In genomic region chr9:136920832-136921231, GRCh38 we compare ENCODE assay signal across 28 cellular contexts. TPM values are rescaled to one million over a fixed set of nuclear protein-coding genes. Genes with fewer than 3 reads are reported as not detected.
"Had no signal": no experiment of that assay in that cellular context is flagged by ENCODE, and none has a peak within 500 bp of the region (broad histone marks: within the 10 kb centered on the region; RNA-seq: fewer than 3 reads in every experiment).

No MANE protein-coding gene starts in this region.

- H3K27me3 ChIP-seq: adrenal gland, MG63 had no signal

- ATAC-seq: activated CD8-positive, alpha-beta T cell treated with anti-CD3 and anti-CD28 coated beads for 36 hours; T-cell had no signal

- DNase-seq: activated CD4-positive, alpha-beta T cell treated with anti-CD3 and anti-CD28 coated beads, Interleukin-2, amount 10 ng/mL, durations not matched to agents 7 days and 5 days; activated CD4-positive, CD25-positive, alpha-beta regulatory T cell; activated CD8-positive, alpha-beta memory T cell treated with anti-CD3 and anti-CD28 coated beads, Interleukin-2, amount 50 U/mL, for 4 hours; activated CD8-positive, alpha-beta T cell treated with anti-CD3 and anti-CD28 coated beads for 36 hours; activated effector memory CD4-positive, alpha-beta T cell treated with Interleukin-2 at 50 U/mL for 16 hours; activated naive CD4-positive, alpha-beta T cell treated with Interleukin-2 at 50 U/mL for 16 hours; activated naive CD8-positive, alpha-beta T cell treated with anti-CD3 and anti-CD28 coated beads, Interleukin-2, amount 10 ng/mL, durations not matched to agents 7 days and 5 days; adrenal gland; anterior cingulate cortex; central memory CD4-positive, alpha-beta T cell; MG63; MV-4-11; NCI-H1092 treated with DMSO at 0.1 percent for 48 hours; NCI-H1417 treated with DMSO at 0.1 percent for 48 hours; NCI-H1694; NCI-H2029 treated with DMSO at 0.1 percent for 48 hours; NCI-H345; NCI-H510A; NCI-H526 treated with DMSO at 0.1 percent for 48 hours; NCI-H82; T-cell; T-helper 2 cell; T1000 had no signal

- H3K27me3 Mint-ChIP-seq: activated CD4-positive, alpha-beta T cell treated with anti-CD3 and anti-CD28 coated beads, Interleukin-2, amount 10 ng/mL, durations not matched to agents 7 days and 5 days; activated CD8-positive, alpha-beta T cell treated with anti-CD3 and anti-CD28 coated beads for 36 hours; activated naive CD8-positive, alpha-beta T cell treated with anti-CD3 and anti-CD28 coated beads, Interleukin-2, amount 10 ng/mL, durations not matched to agents 7 days and 5 days; T-cell had no signal

- H3K27ac ChIP-seq: SK-N-MC, VCaP had no signal

- H3K9me3 Mint-ChIP-seq: activated CD4-positive, alpha-beta T cell treated with anti-CD3 and anti-CD28 coated beads, Interleukin-2, amount 10 ng/mL, durations not matched to agents 7 days and 5 days; activated CD8-positive, alpha-beta T cell treated with anti-CD3 and anti-CD28 coated beads for 36 hours; activated naive CD8-positive, alpha-beta T cell treated with anti-CD3 and anti-CD28 coated beads, Interleukin-2, amount 10 ng/mL, durations not matched to agents 7 days and 5 days; activated T-helper 1 cell treated with anti-CD3 and anti-CD28 coated beads, Interleukin-12 subunit alpha, Interleukin-12 subunit beta, Interleukin-2, Interleukin-4 antibody, amounts not matched to agents 30 ng/mL and 10 ng/mL and 1 ng/mL, durations not matched to agents 14 hours and 24 hours and 36 hours; T-cell had no signal

- FAIRE-seq: TTC549 had no signal

- H3K27ac Mint-ChIP-seq: activated CD4-positive, alpha-beta T cell treated with anti-CD3 and anti-CD28 coated beads, Interleukin-2, amount 10 ng/mL, durations not matched to agents 7 days and 5 days; activated CD8-positive, alpha-beta T cell treated with anti-CD3 and anti-CD28 coated beads for 36 hours; activated naive CD8-positive, alpha-beta T cell treated with anti-CD3 and anti-CD28 coated beads, Interleukin-2, amount 10 ng/mL, durations not matched to agents 7 days and 5 days; activated T-helper 1 cell treated with anti-CD3 and anti-CD28 coated beads, Interleukin-12 subunit alpha, Interleukin-12 subunit beta, Interleukin-2, Interleukin-4 antibody, amounts not matched to agents 30 ng/mL and 10 ng/mL and 1 ng/mL, durations not matched to agents 14 hours and 24 hours and 36 hours; T-cell had no signal

- H3K4me3 Mint-ChIP-seq: activated CD4-positive, alpha-beta T cell treated with anti-CD3 and anti-CD28 coated beads, Interleukin-2, amount 10 ng/mL, durations not matched to agents 7 days and 5 days; activated CD8-positive, alpha-beta T cell treated with anti-CD3 and anti-CD28 coated beads for 36 hours; activated naive CD8-positive, alpha-beta T cell treated with anti-CD3 and anti-CD28 coated beads, Interleukin-2, amount 10 ng/mL, durations not matched to agents 7 days and 5 days; activated T-helper 1 cell treated with anti-CD3 and anti-CD28 coated beads, Interleukin-12 subunit alpha, Interleukin-12 subunit beta, Interleukin-2, Interleukin-4 antibody, amounts not matched to agents 30 ng/mL and 10 ng/mL and 1 ng/mL, durations not matched to agents 14 hours and 24 hours and 36 hours; T-cell had no signal

- H3K9me3 ChIP-seq: adrenal gland, MG63 had no signal

- H3K4me1 Mint-ChIP-seq: activated naive CD8-positive, alpha-beta T cell treated with anti-CD3 and anti-CD28 coated beads, Interleukin-2, amount 10 ng/mL, durations not matched to agents 7 days and 5 days had no signal

- H3K4me3 ChIP-seq: adrenal gland, MG63, SK-N-MC had no signal

RNA-seq across cellular contexts. Expression of gene C8G, which starts 24.2 kb away (rescaled TPM):
- total RNA-seq: RPMI7951 had no signal

RNA-seq across cellular contexts. Expression of gene LCN12, which starts 31.2 kb away (rescaled TPM):
- total RNA-seq: RPMI7951 had no signal
